ENCODE assay signal across 27 cellular contexts in the genomic region with DNA sequence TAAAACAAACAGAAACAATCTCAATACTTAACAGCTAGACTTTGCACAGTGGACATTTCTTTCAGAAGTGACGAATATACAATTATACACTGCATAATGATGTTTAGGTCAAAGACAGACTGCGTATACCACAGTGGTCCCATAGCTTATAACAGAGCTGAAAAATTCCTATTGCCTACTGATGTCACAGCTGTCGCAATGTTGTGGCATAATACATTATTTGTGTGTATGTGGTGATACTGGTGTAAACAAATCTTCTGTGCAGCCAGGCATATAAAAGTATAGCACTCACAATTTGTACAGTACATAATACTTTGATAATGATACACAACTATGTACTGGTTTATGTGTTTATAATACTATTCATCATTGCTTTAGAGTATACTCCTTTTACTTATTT.
"Had no signal": no experiment of that assay in that cellular context is flagged by ENCODE, and none has a peak within 500 bp of the region (broad histone marks: within the 10 kb centered on the region; RNA-seq: fewer than 3 reads in every experiment).

No MANE protein-coding gene starts in this region.

- H3K9me3 ChIP-seq: suprapubic skin, testis, thoracic aorta, thyroid gland, upper lobe of right lung had no signal

- H3K4me3 ChIP-seq: stomach, suprapubic skin, testis, thoracic aorta, thyroid gland, tibial artery, tibial nerve, transverse colon, upper lobe of left lung, upper lobe of right lung, uterus, vagina had no signal

- H3K36me3 ChIP-seq: stomach, suprapubic skin, thoracic aorta, thyroid gland, tibial artery, tibial nerve, transverse colon, upper lobe of left lung, upper lobe of right lung, uterus, vagina had no signal

- H3K36me3 Mint-ChIP-seq: stimulated activated memory B cell treated with anti-CD40 and anti-IgM and Interleukin-4, amounts not matched to agents 10 μg/mL and 1 μg/mL and 100 μg/mL, for 72 hours; type B pancreatic cell had no signal

- DNase-seq: stimulated activated CD4-positive, alpha-beta T cell treated with anti-CD3 and anti-CD28 coated beads, Interleukin-2, amount 100 ng/mL, for 48 hours; stimulated activated CD4-positive, alpha-beta T cell treated with anti-CD3 and anti-CD28 coated beads, Interleukin-4, amount 100 ng/mL, for 1 hour; stimulated activated CD4-positive, alpha-beta T cell treated with anti-CD3 and anti-CD28 coated beads, Interleukin-4, amount 100 ng/mL, for 24 hours; stimulated activated CD4-positive, alpha-beta T cell treated with anti-CD3 and anti-CD28 coated beads, Interleukin-4, amount 100 ng/mL, for 4 hours; stimulated activated CD8-positive, alpha-beta memory T cell treated with anti-CD3 and anti-CD28 coated beads, Interleukin-4, amount 100 ng/mL, for 48 hours; stimulated activated naive B cell treated with anti-CD40 and anti-IgM and Interleukin-4, amounts not matched to agents 10 μg/mL and 1 μg/mL and 100 μg/mL, for 72 hours; stimulated activated naive CD4-positive, alpha-beta T cell; stimulated activated naive CD4-positive, alpha-beta T cell treated with Interleukin-2 at 50 U/mL for 16 hours; stimulated activated naive CD8-positive, alpha-beta T cell treated with anti-CD3 and anti-CD28 coated beads, Interleukin-15, amount 100 ng/mL, for 72 hours; stimulated activated naive CD8-positive, alpha-beta T cell treated with anti-CD3 and anti-CD28 coated beads, Interleukin-15, Interleukin-2, amounts not matched to agents 100 U/mL and 50 U/mL, for 24 hours; stomach; substantia nigra; testis; thyroid gland; tibial artery; transverse colon; trophoblast cell; upper lobe of left lung; upper lobe of right lung; uterus had no signal

- H3K4me1 ChIP-seq: stomach, suprapubic skin, testis, thyroid gland, tibial artery, tibial nerve, transverse colon, upper lobe of left lung, upper lobe of right lung, uterus, vagina had no signal

- H3K27ac Mint-ChIP-seq: stimulated activated memory B cell treated with anti-CD40 and anti-IgM and Interleukin-4, amounts not matched to agents 10 μg/mL and 1 μg/mL and 100 μg/mL, for 72 hours; stimulated activated naive B cell treated with anti-CD40 and anti-IgM and Interleukin-4, amounts not matched to agents 10 μg/mL and 1 μg/mL and 100 μg/mL, for 72 hours; stimulated activated naive CD8-positive, alpha-beta T cell treated with anti-CD3 and anti-CD28 coated beads, Interleukin-15, amount 100 ng/mL, for 72 hours; stimulated activated naive CD8-positive, alpha-beta T cell treated with anti-CD3 and anti-CD28 coated beads, Interleukin-15, Interleukin-2, amounts not matched to agents 100 ng/mL and 50 ng/mL, for 24 hours; type B pancreatic cell had no signal

- H3K27me3 ChIP-seq: stomach, suprapubic skin, testis, thyroid gland, tibial artery, tibial nerve, transverse colon, upper lobe of left lung, upper lobe of right lung, uterus, vagina had no signal

- ATAC-seq: stimulated activated memory B cell treated with anti-CD40 and anti-IgM and Interleukin-4, amounts not matched to agents 10 μg/mL and 1 μg/mL and 100 μg/mL, for 72 hours; stimulated activated naive B cell treated with anti-CD40 and anti-IgM and Interleukin-4, amounts not matched to agents 10 μg/mL and 1 μg/mL and 100 μg/mL, for 72 hours; stimulated activated naive CD8-positive, alpha-beta T cell treated with anti-CD3 and anti-CD28 coated beads, Interleukin-15, amount 100 ng/mL, for 72 hours; stimulated activated naive CD8-positive, alpha-beta T cell treated with anti-CD3 and anti-CD28 coated beads, Interleukin-15, Interleukin-2, amounts not matched to agents 100 U/mL and 50 U/mL, for 24 hours; upper lobe of right lung had no signal

- H3K4me1 Mint-ChIP-seq: stimulated activated memory B cell treated with anti-CD40 and anti-IgM and Interleukin-4, amounts not matched to agents 10 μg/mL and 1 μg/mL and 100 μg/mL, for 72 hours; stimulated activated naive B cell treated with anti-CD40 and anti-IgM and Interleukin-4, amounts not matched to agents 10 μg/mL and 1 μg/mL and 100 μg/mL, for 72 hours; stimulated activated naive CD8-positive, alpha-beta T cell treated with anti-CD3 and anti-CD28 coated beads, Interleukin-15, amount 100 ng/mL, for 72 hours had no signal

- H3K4me3 Mint-ChIP-seq: stimulated activated memory B cell treated with anti-CD40 and anti-IgM and Interleukin-4, amounts not matched to agents 10 μg/mL and 1 μg/mL and 100 μg/mL, for 72 hours; stimulated activated naive B cell treated with anti-CD40 and anti-IgM and Interleukin-4, amounts not matched to agents 10 μg/mL and 1 μg/mL and 100 μg/mL, for 72 hours; stimulated activated naive CD8-positive, alpha-beta T cell treated with anti-CD3 and anti-CD28 coated beads, Interleukin-15, amount 100 ng/mL, for 72 hours; stimulated activated naive CD8-positive, alpha-beta T cell treated with anti-CD3 and anti-CD28 coated beads, Interleukin-15, Interleukin-2, amounts not matched to agents 100 ng/mL and 50 ng/mL, for 24 hours; type B pancreatic cell had no signal

- H3K27ac ChIP-seq: suprapubic skin, testis, thoracic aorta, thyroid gland, tibial artery, tibial nerve, transverse colon, upper lobe of left lung, upper lobe of right lung, uterus, vagina had no signal
